Comparison of ENCODE assay signal across 6 cellular contexts in genomic region chr1:163645676-163646075, GRCh38.
DNase-seq lines count a peak whose midpoint lies in the region; ATAC-seq and TF ChIP-seq lines count a peak whose summit lies in the region.
"Not testable (repeated sequence)": the region's sequence is repeated elsewhere in the genome, so short reads cannot be mapped to it uniquely, and the experiment has no call there.

No MANE protein-coding gene starts in this region.

- H3K27ac ChIP-seq in HCT116 (ENCODE audit: low read depth, low read length) (peak overlapping the region; percentile 37), PC-9 (peak overlapping the region; percentile 30)

- peak overlapping the region; percentile 12 for H3K4me3 ChIP-seq in Caco-2 (ENCODE audit: low read depth, low read length)
- peak overlapping the region; percentile 30 to 50 for H3K4me3 ChIP-seq in HCT116 (replicated peaks in 1 of 2; ENCODE audit: low read depth in 1 of 2, low read length in 2 of 2)
- peak overlapping the region; percentile 37 for H3K4me3 ChIP-seq in NT2/D1 (ENCODE audit: insufficient read length, low read depth)
- peak overlapping the region; percentile 54 for H3K4me3 ChIP-seq in PC-9

- H3K9me3 Mint-ChIP-seq in Caco-2 (ENCODE audit: unreplicated experiment), result not testable (repeated sequence)
- H3K9me3 Mint-ChIP-seq in WTC11, result peaks cover 34% of the 10 kb centered on the region

- peak overlapping the region; percentile 71 for H3K27ac Mint-ChIP-seq in Caco-2 (ENCODE audit: unreplicated experiment)
- not testable (repeated sequence) for H3K27ac Mint-ChIP-seq in WTC11

- TF ChIP-seq POLR2A in HCT116 (IDR thresholded peaks at IDR 0.05; ENCODE audit: borderline replicate concordance, extremely low read depth, insufficient read depth, insufficient read length), result not testable (repeated sequence)

- not testable (repeated sequence) for TF ChIP-seq RAD21 in HCT116 (IDR thresholded peaks at IDR 0.05; ENCODE audit: low read depth)

- H3K36me3 Mint-ChIP-seq in Caco-2 (ENCODE audit: insufficient read depth, unreplicated experiment), result not testable (repeated sequence)
- H3K36me3 Mint-ChIP-seq in WTC11, result peaks cover 29% of the 10 kb centered on the region

- H3K36me3 ChIP-seq in Caco-2 (ENCODE audit: control insufficient read depth, insufficient read depth, low read length); ES-I3 (ENCODE audit: insufficient read depth, low read length); HCT116 (ENCODE audit: control insufficient read depth in 1 of 2, insufficient read depth in 2 of 2, low read length in 2 of 2); NT2/D1 (ENCODE audit: insufficient read depth, insufficient read length, low read length); PC-9 (ENCODE audit: low read depth): not testable (repeated sequence)

- peak overlapping the region; percentile 69 for H3K4me3 Mint-ChIP-seq in Caco-2 (ENCODE audit: unreplicated experiment)
- peak overlapping the region; percentile 31 for H3K4me3 Mint-ChIP-seq in WTC11

- not testable (repeated sequence) for H3F3A ChIP-seq in PC-9 (ENCODE audit: insufficient read depth, low read depth)

- CTCF ChIA-PET in Caco-2 (lab: Charles Lee), result interaction anchor here (0.9 kb wide), 1 partner anchor 85 kb away, joined by 3 read pairs; no protein-coding TSS in a partner anchor
- CTCF ChIA-PET in HCT116 (lab: Charles Lee); PC-9 (lab: Charles Lee); WTC11 (lab: Charles Lee): not testable (repeated sequence)

- TF ChIP-seq CTCF in Caco-2 (IDR thresholded peaks at IDR 0.05; ENCODE audit: insufficient read depth in 1 of 2, low read depth in 1 of 2, low read length in 1 of 2, severe bottlenecking in 1 of 2, unreplicated experiment in 1 of 2); HCT116 (IDR thresholded peaks at IDR 0.05 in 2 of 3, conservative IDR thresholded peaks at IDR 0.05 in 1 of 3; ENCODE audit: borderline replicate concordance in 1 of 3, insufficient read depth in 1 of 3, low read depth in 2 of 3, low read length in 2 of 3); PC-9 (conservative IDR thresholded peaks at IDR 0.05); WTC11 (IDR thresholded peaks at IDR 0.05): not testable (repeated sequence)

- not testable (repeated sequence) for H3K27me3 Mint-ChIP-seq in Caco-2 (ENCODE audit: insufficient read depth, unreplicated experiment); WTC11 (ENCODE audit: low read depth)

- not testable (repeated sequence) for H3K9me3 ChIP-seq in Caco-2; ES-I3 (ENCODE audit: control insufficient read depth, insufficient read depth, low read length); HCT116 (ENCODE audit: control insufficient read depth in 1 of 2, insufficient read depth in 1 of 2, low read depth in 1 of 2, low read length in 2 of 2); PC-9 (ENCODE audit: insufficient read depth, low read depth)
- peaks cover 23% of the 10 kb centered on the region for H3K9me3 ChIP-seq in NT2/D1 (ENCODE audit: insufficient read depth, low read length)

- peak overlapping the region; percentile 33; the same call in 1 of the 2 replicates for H3K9ac ChIP-seq in ES-I3 (ENCODE audit: low read depth, low read length)
- peak overlapping the region; percentile 48 for H3K9ac ChIP-seq in HCT116 (ENCODE audit: low read length)
- peak overlapping the region; percentile 50 for H3K9ac ChIP-seq in NT2/D1 (ENCODE audit: insufficient read length, low read depth)

- DNase-seq in Caco-2, result peak; percentile 38 to 54
- not testable (repeated sequence) for DNase-seq in HCT116 (ENCODE audit: low read depth, low spot score); NT2/D1 (ENCODE audit: low read depth, low spot score); WTC11 (ENCODE audit: low spot score)
- DNase-seq in PC-9, result peak in 1 of 2 experiments; percentile 15

- H3K4me1 Mint-ChIP-seq in Caco-2 (ENCODE audit: low read depth, unreplicated experiment), result not testable (repeated sequence)
- H3K4me1 Mint-ChIP-seq in WTC11, result peaks cover 24% of the 10 kb centered on the region

- not testable (repeated sequence) for H3K9me2 ChIP-seq in HCT116 (ENCODE audit: insufficient read depth); PC-9 (ENCODE audit: insufficient read depth)

- H2AFZ ChIP-seq in HCT116 (ENCODE audit: low read depth, low read length, poor library complexity, severe bottlenecking) (peak overlapping the region; percentile 86), PC-9 (peak overlapping the region; percentile 77)

- not testable (repeated sequence) for H3K4me1 ChIP-seq in Caco-2; ES-I3 (ENCODE audit: insufficient read depth, low read length); HCT116 (ENCODE audit: control insufficient read depth in 1 of 2, insufficient read depth in 2 of 2, low read length in 2 of 2); NT2/D1 (ENCODE audit: insufficient read depth, insufficient read length); PC-9 (replicated peaks; ENCODE audit: insufficient read depth)

- H3K4me2 ChIP-seq in HCT116 (ENCODE audit: low read length) (peak overlapping the region; percentile 68), PC-9 (peak overlapping the region; percentile 78)

- BruUV-seq in Caco-2 (replicated peaks; lab: Mats Ljungman, UMichigan) (TSS peak; percentile 61), HCT116 (replicated peaks; lab: Mats Ljungman, UMichigan) (TSS peak; percentile 72)
- not testable (repeated sequence) for BruUV-seq in PC-9 (replicated peaks; lab: Mats Ljungman, UMichigan)

- not testable (repeated sequence) for H3K27me3 ChIP-seq in Caco-2 (replicated peaks; ENCODE audit: control insufficient read depth, insufficient read depth, low read length); HCT116 (ENCODE audit: insufficient read depth, low read length); NT2/D1 (ENCODE audit: insufficient read depth, insufficient read length); PC-9 (ENCODE audit: insufficient read depth, low read depth)

- not testable (repeated sequence) for H3K79me2 ChIP-seq in HCT116 (ENCODE audit: insufficient read depth, low read length); PC-9 (ENCODE audit: low read depth)

- H4K20me1 ChIP-seq in HCT116 (ENCODE audit: insufficient read depth); PC-9 (ENCODE audit: insufficient read depth): not testable (repeated sequence)

- intact Hi-C loops in Caco-2 (cut with micrococcal nuclease; ENCODE audit: unreplicated experiment); HCT116 (cut with micrococcal nuclease); PC-9 (cut with micrococcal nuclease; ENCODE audit: unreplicated experiment): not testable (repeated sequence)

- not testable (repeated sequence) for ATAC-seq in HCT116, WTC11

- POLR2A ChIA-PET in Caco-2 (lab: Charles Lee); HCT116 (lab: Charles Lee); PC-9 (lab: Charles Lee; ENCODE audit: unreplicated experiment); WTC11 (lab: Charles Lee): not testable (repeated sequence)

- RAD21 ChIA-PET in HCT116 (lab: Charles Lee; ENCODE audit: low non-redundant PET in 1 of 2, low total read pairs in 2 of 2, uncharacterized antibody in 2 of 2, unreplicated experiment in 2 of 2), result not testable (repeated sequence)
